Comparison of ENCODE assay signal across 8 cellular contexts in genomic region chr16:15650698-15651161, GRCh38. TPM values are rescaled to one million over a fixed set of nuclear protein-coding genes. Genes with fewer than 3 reads are reported as not detected.
DNase-seq lines count a peak whose midpoint lies in the region; ATAC-seq, FAIRE-seq and TF ChIP-seq lines count a peak whose summit lies in the region.

No MANE protein-coding gene starts in this region.

- H3K27me3 Mint-ChIP-seq in naive B cell = no peaks in the 10 kb centered on the region

- intact Hi-C loops in Right ventricle myocardium inferior (cut with DNase I) (no loop called here), cardiac septum (cut with DNase I) (no loop called here)

- no peaks in the 10 kb centered on the region for H3K9me3 Mint-ChIP-seq in naive B cell

- peak overlapping the region; percentile 94 to 100 (median 98) for H3K4me3 Mint-ChIP-seq in naive B cell

- peak overlapping the region; percentile 90 to 99 (median 98) for H3K27ac Mint-ChIP-seq in naive B cell

- TF ChIP-seq CTCF in epithelial cell of proximal tubule (conservative IDR thresholded peaks at IDR 0.05; ENCODE audit: low read depth, low read length) = no peak

- ATAC-seq in Right ventricle myocardium inferior (peak; percentile 17), HG03460 (IDR thresholded peaks at IDR 0.05; ENCODE audit: unreplicated experiment) (peak; percentile 22), naive B cell (ENCODE audit: low read depth in 2 of 2) (peak; percentile 49 to 59)

- DNase-seq in Right ventricle myocardium inferior (ENCODE audit: missing footprints) = no peak
- no peak for DNase-seq in cardiac septum (ENCODE audit: low spot score)
- peak; percentile 56 to 66 for DNase-seq in activated CD4-positive, alpha-beta T cell treated with anti-CD3 and anti-CD28 coated beads, Interleukin-2, amount 50 U/mL, for 48 hours
- DNase-seq in epithelial cell of proximal tubule (ENCODE audit: low read depth) = no peak
- DNase-seq in naive B cell = no peak
- peak; percentile 8 for DNase-seq in urothelium cell line (ENCODE audit: low spot score)
- DNase-seq in COR-L47 (lab: John Stamatoyannopoulos, UW) = no peak

- H3K4me1 Mint-ChIP-seq in naive B cell = peaks cover 10 to 39% (median 19%) of the 10 kb centered on the region in 3 donors

- H3K4me3 ChIP-seq in epithelial cell of proximal tubule (ENCODE audit: low read depth, low read length) = peak overlapping the region; percentile 96

- no peaks in the 10 kb centered on the region for H3K36me3 Mint-ChIP-seq in naive B cell

- no peak for FAIRE-seq in urothelium cell line (lab: Jason Lieb, UNC)

RNA-seq across cellular contexts. Expression of gene NDE1, which starts 0.7 kb away (rescaled TPM):
- total RNA-seq in Right ventricle myocardium inferior (19.2 TPM), cardiac septum (26.8 TPM), epithelial cell of proximal tubule (45.3 and 47.7 TPM in 2 replicates)
- polyA plus RNA-seq in naive B cell (ENCODE audit: low read depth in 6 of 6) = 10 to 100 TPM; 12.8 to 65.6 (median 38.0) TPM

RNA-seq across cellular contexts. Expression of gene MARF1, which starts 7.8 kb away (rescaled TPM):
- total RNA-seq in Right ventricle myocardium inferior (48.4 TPM), cardiac septum (39.7 TPM), epithelial cell of proximal tubule (6.9 and 9.5 TPM in 2 replicates)
- 10 to 100 TPM; 28.6 to 54.3 (median 34.5) TPM for polyA plus RNA-seq in naive B cell (ENCODE audit: low read depth in 6 of 6)

Comparison
In these comparisons a context has a peak if more than half of its experiments do, and no peak if none do; other contexts are left out.
1. DNase-seq: peak in activated CD4-positive, alpha-beta T cell treated with anti-CD3 and anti-CD28 coated beads, Interleukin-2, amount 50 U/mL, for 48 hours (2 of 2) and urothelium cell line (single experiment); none in Right ventricle myocardium inferior (single experiment), cardiac septum (single experiment), epithelial cell of proximal tubule (single experiment), naive B cell (single experiment) and COR-L47 (single experiment).
2. Peak in every context shown above with its lines, with median percentiles within 50 percentile points of each other: ATAC-seq.